8 cellular contexts compared by ENCODE assay signal in the genomic region with DNA sequence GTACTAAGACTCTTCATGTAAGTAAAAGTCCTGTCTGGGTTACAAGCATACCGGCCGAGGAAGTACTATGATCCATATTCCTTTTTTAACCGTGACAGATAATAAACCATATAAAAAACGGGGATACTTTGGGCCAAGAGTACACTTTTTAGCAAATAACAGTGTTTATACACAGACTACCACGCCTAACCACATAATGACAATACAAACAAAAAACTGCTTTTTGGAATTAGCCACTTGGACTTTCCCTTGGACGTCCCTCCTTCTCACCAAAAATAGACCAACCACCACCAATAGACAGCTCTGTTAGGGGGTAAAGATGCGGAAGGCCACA. TPM values are rescaled to one million over a fixed set of nuclear protein-coding genes. Genes with fewer than 3 reads are reported as not detected.
A peak's percentile ranks its signal among the peaks of the same experiment; 100 is the strongest.
DNase-seq lines count a peak whose midpoint lies in the region; ATAC-seq and TF ChIP-seq lines count a peak whose summit lies in the region.

No MANE protein-coding gene starts in this region.

- H3K9me3 ChIP-seq in ES-I3 (ENCODE audit: control insufficient read depth, insufficient read depth, low read length) (no peaks in the 10 kb centered on the region), Peyer's patch (no peaks in the 10 kb centered on the region), esophagus squamous epithelium (no peaks in the 10 kb centered on the region)

- H3K27me3 Mint-ChIP-seq in progenitor cell of endocrine pancreas, result peaks cover 18% of the 10 kb centered on the region

- H3K9me3 Mint-ChIP-seq in progenitor cell of endocrine pancreas (ENCODE audit: low read depth), result no peaks in the 10 kb centered on the region

- H3K27ac ChIP-seq in Peyer's patch (peak overlapping the region in 2 of 4 donors; percentile 79 to 81), esophagus squamous epithelium (peak overlapping the region; percentile 47 to 83 (median 76))

- H3K4me3 ChIP-seq in Peyer's patch (peak overlapping the region; percentile 79 to 95 (median 86)), esophagus squamous epithelium (peak overlapping the region; percentile 62 to 91 (median 83))

- ATAC-seq in GM21737 (IDR thresholded peaks at IDR 0.05; ENCODE audit: unreplicated experiment), result no peak

- WGBS in esophagus squamous epithelium, 2 donors, result 7 to 14% methylated on average over 6 to 7 of the region's 7 CpGs

- peak overlapping the region; percentile 98 for H3K27ac Mint-ChIP-seq in progenitor cell of endocrine pancreas

- H3K4me1 ChIP-seq in ES-I3 (ENCODE audit: insufficient read depth, low read length) (no peaks in the 10 kb centered on the region), Peyer's patch (peaks cover 0 to 15% (median 5%) of the 10 kb centered on the region in 4 donors), esophagus squamous epithelium (peaks cover 5 to 42% (median 15%) of the 10 kb centered on the region in 3 donors)

- H3K9ac ChIP-seq in ES-I3 (ENCODE audit: low read depth, low read length), result peak overlapping the region; percentile 86; the same call in 1 of the 2 replicates

- H3K27me3 ChIP-seq in Peyer's patch, result no peaks in the 10 kb centered on the region
- peaks cover 0 to 26% (median 0%) of the 10 kb centered on the region in 4 donors for H3K27me3 ChIP-seq in esophagus squamous epithelium

- TF ChIP-seq POLR2A in Peyer's patch (IDR thresholded peaks at IDR 0.05) (no peak), esophagus squamous epithelium (IDR thresholded peaks at IDR 0.05) (no peak)

- H3K36me3 Mint-ChIP-seq in progenitor cell of endocrine pancreas (ENCODE audit: insufficient read depth), result no peaks in the 10 kb centered on the region

- peaks cover 16% of the 10 kb centered on the region for H3K4me1 Mint-ChIP-seq in progenitor cell of endocrine pancreas (ENCODE audit: low read depth)

- H3K36me3 ChIP-seq in ES-I3 (ENCODE audit: insufficient read depth, low read length) (no peaks in the 10 kb centered on the region), Peyer's patch (no peaks in the 10 kb centered on the region), esophagus squamous epithelium (no peaks in the 10 kb centered on the region)

- TF ChIP-seq CTCF in Peyer's patch (IDR thresholded peaks at IDR 0.05) (no peak), esophagus squamous epithelium (IDR thresholded peaks at IDR 0.05) (no peak), progenitor cell of endocrine pancreas (IDR thresholded peaks at IDR 0.05; ENCODE audit: unreplicated experiment) (no peak)

- intact Hi-C loops in esophagus squamous epithelium (cut with DNase I), result no loop called here

- DNase-seq in Peyer's patch (no peak), esophagus squamous epithelium (lab: John Stamatoyannopoulos, UW) (no peak), progenitor cell of endocrine pancreas (ENCODE audit: low spot score, unreplicated experiment) (no peak), NCI-H2081 (lab: John Stamatoyannopoulos, UW) (no peak), NCI-H2227 treated with DMSO at 0.1 percent for 48 hours (lab: John Stamatoyannopoulos, UW) (no peak), HT-29 (ENCODE audit: low spot score) (no peak)

- H3K4me3 Mint-ChIP-seq in progenitor cell of endocrine pancreas (ENCODE audit: low read depth), result peak overlapping the region; percentile 99

RNA-seq across cellular contexts. Expression of a gene that starts 0.8 kb away (rescaled TPM):
- total RNA-seq in Peyer's patch (10 to 100 TPM; 17.0 to 26.4 (median 22.4) TPM), esophagus squamous epithelium (10 to 100 TPM in 3 of 4 donors, 1 to 10 TPM in 1; 9.5 to 25.0 (median 17.5) TPM), progenitor cell of endocrine pancreas (24.9 and 26.2 TPM in 2 replicates)
- total RNA-seq in HT-29 (2014; rRNA removed; shearing (Covaris generic)), result 6.3 and 8.8 TPM in 2 replicates
